Comparison of ENCODE assay signal across 32 cellular contexts in genomic region chr15:85899927-85900326, GRCh38.
DNase-seq lines count a peak whose midpoint lies in the region; ATAC-seq and TF ChIP-seq lines count a peak whose summit lies in the region.
"Had no signal": no experiment of that assay in that cellular context is flagged by ENCODE, and none has a peak within 500 bp of the region (broad histone marks: within the 10 kb centered on the region; RNA-seq: fewer than 3 reads in every experiment).

No MANE protein-coding gene starts in this region.

- POLR2A ChIA-PET in WTC11 (lab: Charles Lee), result no interaction called here

- no peaks in the 10 kb centered on the region for H3K9me3 ChIP-seq in MG63
- H3K9me3 ChIP-seq: BLaER1, left lung, neutrophil, right lobe of liver had no signal

- H3K4me3 ChIP-seq in NB4 (ENCODE audit: low read depth, low read length) (no peak overlapping the region), MG63 (no peak overlapping the region)
- H3K4me3 ChIP-seq: BLaER1, left lung, right lobe of liver had no signal

- H3K9me3 Mint-ChIP-seq in WTC11 (no peaks in the 10 kb centered on the region; the same call in 1 of the 2 replicates), nephron progenitor cell (peaks cover 8% of the 10 kb centered on the region)
- peaks cover 11 to 13% of the 10 kb centered on the region in 2 donors for H3K9me3 Mint-ChIP-seq in stimulated activated naive B cell treated with anti-CD40 and anti-IgM and Interleukin-4, amounts not matched to agents 10 μg/mL and 1 μg/mL and 100 μg/mL, for 72 hours
- H3K9me3 Mint-ChIP-seq: activated naive CD4-positive, alpha-beta T cell treated with anti-CD3 and anti-CD28 coated beads, Interleukin-2, amount 50 U/mL, for 24 hours; activated T-helper 2 cell treated with anti-CD3 and anti-CD28 coated beads, Interferon-gamma antibody, Interleukin-2, Interleukin-4, amounts not matched to agents 10 μg/mL and 5 μg/mL and 100 μg/mL, durations not matched to agents 14 hours and 24 hours and 36 hours; T-helper 2 cell treated with Interferon-gamma antibody and Interleukin-4, amounts not matched to agents 5 μg/mL and 100 μg/mL, for 36 hours; type B pancreatic cell had no signal

- CTCF ChIA-PET in WTC11 (lab: Charles Lee), result no interaction called here

- H3K27me3 Mint-ChIP-seq in WTC11 (ENCODE audit: low read depth) (peaks cover 66% of the 10 kb centered on the region), nephron progenitor cell (ENCODE audit: low read depth, poor library complexity) (peaks cover 54% of the 10 kb centered on the region)
- peaks cover 28 to 41% of the 10 kb centered on the region in 2 donors for H3K27me3 Mint-ChIP-seq in stimulated activated naive B cell treated with anti-CD40 and anti-IgM and Interleukin-4, amounts not matched to agents 10 μg/mL and 1 μg/mL and 100 μg/mL, for 72 hours

- DNase-seq in DMS 273 treated with DMSO at 0.1 percent for 48 hours (lab: John Stamatoyannopoulos, UW) (peak; percentile 77), NB4 (ENCODE audit: low read depth) (peak; percentile 54), WTC11 (ENCODE audit: low spot score) (no peak), nephron progenitor cell (peak; percentile 11), MG63 (no peak)
- DNase-seq in stimulated activated naive B cell treated with anti-CD40 and anti-IgM and Interleukin-4, amounts not matched to agents 10 μg/mL and 1 μg/mL and 100 μg/mL, for 72 hours, result no peak
- DNase-seq: activated CD4-positive, alpha-beta T cell treated with anti-CD3 and anti-CD28 coated beads for 48 hours; activated CD8-positive, alpha-beta memory T cell treated with anti-CD3 and anti-CD28 coated beads for 24 hours; activated T-cell treated with anti-CD3 and anti-CD28 coated beads for 4 hours; DMS53; HCEC 1CT; immature natural killer cell; IMR-90; left lung; mesenchymal stem cell; NCI-H1105; NCI-H2029 treated with DMSO at 0.1 percent for 48 hours; NCI-H226; NCI-H69; posterior cingulate gyrus; right lobe of liver; SHP77 treated with DMSO at 0.1 percent for 48 hours; stimulated activated CD4-positive, alpha-beta T cell treated with anti-CD3 and anti-CD28 coated beads, Interleukin-4, amount 100 ng/mL, for 24 hours had no signal

- H3K27ac Mint-ChIP-seq in WTC11 (no peak overlapping the region), nephron progenitor cell (no peak overlapping the region)
- H3K27ac Mint-ChIP-seq in stimulated activated naive B cell treated with anti-CD40 and anti-IgM and Interleukin-4, amounts not matched to agents 10 μg/mL and 1 μg/mL and 100 μg/mL, for 72 hours, result no peak overlapping the region
- H3K27ac Mint-ChIP-seq: activated naive CD4-positive, alpha-beta T cell treated with anti-CD3 and anti-CD28 coated beads, Interleukin-2, amount 50 U/mL, for 24 hours; activated T-helper 2 cell treated with anti-CD3 and anti-CD28 coated beads, Interferon-gamma antibody, Interleukin-2, Interleukin-4, amounts not matched to agents 10 μg/mL and 5 μg/mL and 100 μg/mL, durations not matched to agents 14 hours and 24 hours and 36 hours; immature natural killer cell; T-helper 2 cell treated with Interferon-gamma antibody and Interleukin-4, amounts not matched to agents 5 μg/mL and 100 μg/mL, for 36 hours; type B pancreatic cell had no signal

- ATAC-seq in WTC11, result peak; percentile 7; the same call in 1 of the 2 replicates
- ATAC-seq in activated CD4-positive, CD25-positive, alpha-beta regulatory T cell treated with anti-CD3 and anti-CD28 coated beads, Interleukin-2, amount 50 U/mL, for 24 hours, result no peak
- ATAC-seq in stimulated activated naive B cell treated with anti-CD40 and anti-IgM and Interleukin-4, amounts not matched to agents 10 μg/mL and 1 μg/mL and 100 μg/mL, for 72 hours (replicated peaks), result no peak
- no peak for ATAC-seq in GM21360 (IDR thresholded peaks at IDR 0.05; ENCODE audit: unreplicated experiment)
- ATAC-seq: left lung, Panc1, right lobe of liver had no signal

- H3K4me3 Mint-ChIP-seq in WTC11 (no peak overlapping the region), nephron progenitor cell (no peak overlapping the region)
- no peak overlapping the region for H3K4me3 Mint-ChIP-seq in stimulated activated naive B cell treated with anti-CD40 and anti-IgM and Interleukin-4, amounts not matched to agents 10 μg/mL and 1 μg/mL and 100 μg/mL, for 72 hours
- H3K4me3 Mint-ChIP-seq: activated naive CD4-positive, alpha-beta T cell treated with anti-CD3 and anti-CD28 coated beads, Interleukin-2, amount 50 U/mL, for 24 hours; immature natural killer cell; T-helper 2 cell treated with Interferon-gamma antibody and Interleukin-4, amounts not matched to agents 5 μg/mL and 100 μg/mL, for 36 hours; type B pancreatic cell had no signal

- no peaks in the 10 kb centered on the region for H3K36me3 ChIP-seq in MG63
- H3K36me3 ChIP-seq: BLaER1, left lung, neutrophil, right lobe of liver had no signal

- peaks cover 50% of the 10 kb centered on the region for H3K4me1 Mint-ChIP-seq in WTC11
- H3K4me1 Mint-ChIP-seq in nephron progenitor cell, result peaks cover 22% of the 10 kb centered on the region
- H3K4me1 Mint-ChIP-seq in stimulated activated naive B cell treated with anti-CD40 and anti-IgM and Interleukin-4, amounts not matched to agents 10 μg/mL and 1 μg/mL and 100 μg/mL, for 72 hours, result peaks cover 9 to 12% of the 10 kb centered on the region in 2 donors
- H3K4me1 Mint-ChIP-seq: activated naive CD4-positive, alpha-beta T cell treated with anti-CD3 and anti-CD28 coated beads, Interleukin-2, amount 50 U/mL, for 24 hours had no signal

- TF ChIP-seq POLR2A in NB4 (IDR thresholded peaks at IDR 0.05; ENCODE audit: extremely low read depth, insufficient read length), result no peak

- H3K36me3 Mint-ChIP-seq in WTC11 (no peaks in the 10 kb centered on the region), nephron progenitor cell (ENCODE audit: low read depth) (no peaks in the 10 kb centered on the region)
- H3K36me3 Mint-ChIP-seq in stimulated activated naive B cell treated with anti-CD40 and anti-IgM and Interleukin-4, amounts not matched to agents 10 μg/mL and 1 μg/mL and 100 μg/mL, for 72 hours, result peaks cover 0 to 6% of the 10 kb centered on the region in 2 donors
- H3K36me3 Mint-ChIP-seq: type B pancreatic cell had no signal

- H3K27me3 ChIP-seq in MG63, result peaks cover 2% of the 10 kb centered on the region; the same call in 1 of the 2 replicates
- H3K27me3 ChIP-seq: BLaER1, right lobe of liver had no signal

- TF ChIP-seq CTCF in NB4 (IDR thresholded peaks at IDR 0.05; ENCODE audit: low read depth, low read length) (no peak), WTC11 (IDR thresholded peaks at IDR 0.05) (no peak), nephron progenitor cell (IDR thresholded peaks at IDR 0.05) (no peak)

TF ChIP-seq in WTC11, 78 proteins besides CTCF, POLR2A, EP300 and RAD21:
- no peak for TF ChIP-seq FOXK1 (CRISPR knock-in tag; IDR thresholded peaks at IDR 0.05)
- no peak for TF ChIP-seq AR (CRISPR knock-in tag; IDR thresholded peaks at IDR 0.05)
TF ChIP-seq in WTC11: peak in this region for 0.

Comparison
In these comparisons a context has a peak if more than half of its experiments do, and no peak if none do; other contexts are left out.
1. DNase-seq: peak in DMS 273 treated with DMSO at 0.1 percent for 48 hours (single experiment), NB4 (single experiment) and nephron progenitor cell (single experiment); none in WTC11 (single experiment), stimulated activated naive B cell treated with anti-CD40 and anti-IgM and Interleukin-4, amounts not matched to agents 10 μg/mL and 1 μg/mL and 100 μg/mL, for 72 hours (single experiment) and MG63 (single experiment).